In genomic region chr6:88086792-88087191, GRCh38 we compare ENCODE assay signal across 41 cellular contexts. TPM values are rescaled to one million over a fixed set of nuclear protein-coding genes. Genes with fewer than 3 reads are reported as not detected.
"Had no signal": no experiment of that assay in that cellular context is flagged by ENCODE, and none has a peak within 500 bp of the region (broad histone marks: within the 10 kb centered on the region; RNA-seq: fewer than 3 reads in every experiment).

No MANE protein-coding gene starts in this region.

- H3K27me3 Mint-ChIP-seq: activated naive CD8-positive, alpha-beta T cell treated with anti-CD3 and anti-CD28 coated beads for 36 hours had no signal

- FAIRE-seq: astrocyte, bronchial epithelial cell, TTC549 had no signal

- H3K4me3 ChIP-seq: adrenal gland, body of pancreas, cardiac muscle cell had no signal

- H3K27ac ChIP-seq: adrenal gland, body of pancreas, brain microvascular endothelial cell, cardiac muscle cell, VCaP had no signal

- H3K4me3 Mint-ChIP-seq: activated B cell treated with CpG ODN at 0.5 μM for 24 hours; activated CD4-positive, alpha-beta memory T cell treated with anti-CD3 and anti-CD28 coated beads for 36 hours; activated CD4-positive, alpha-beta T cell treated with anti-CD3 and anti-CD28 coated beads, Interleukin-2, amount 10 ng/mL, durations not matched to agents 24 days and 14 days; activated CD8-positive, alpha-beta T cell treated with anti-CD3 and anti-CD28 coated beads for 36 hours; activated naive CD4-positive, alpha-beta T cell treated with anti-CD3 and anti-CD28 coated beads for 36 hours; activated naive CD8-positive, alpha-beta T cell treated with anti-CD3 and anti-CD28 coated beads for 36 hours; activated T-cell treated with anti-CD3 and anti-CD28 coated beads, Interleukin-2, amount 50 U/mL, for 4 hours; activated T-cell treated with anti-CD3 and anti-CD28 coated beads, Interleukin-2, amount 50 U/mL, for 72 hours; activated T-helper 1 cell treated with anti-CD3 and anti-CD28 coated beads, Interleukin-12 subunit alpha, Interleukin-12 subunit beta, Interleukin-2, Interleukin-4 antibody, amounts not matched to agents 30 ng/mL and 10 ng/mL and 1 ng/mL, durations not matched to agents 14 hours and 24 hours and 36 hours; activated T-helper 17 cell treated with anti-CD3 and anti-CD28 coated beads, Interleukin-2, amount 50 U/mL, for 72 hours; central memory CD8-positive, alpha-beta T cell; T-helper 1 cell treated with Interleukin-12 subunit alpha and Interleukin-12 subunit beta and Interleukin-4 antibody, amounts not matched to agents 30 μg/mL and 1 μg/mL, for 36 hours; T-helper 2 cell treated with Interferon-gamma antibody and Interleukin-4, amounts not matched to agents 5 μg/mL and 100 μg/mL, for 36 hours had no signal

- H3K36me3 ChIP-seq: adrenal gland, brain microvascular endothelial cell, cardiac muscle cell had no signal

- H3K4me1 ChIP-seq: adrenal gland, body of pancreas had no signal

- H3K27ac Mint-ChIP-seq: activated B cell treated with CpG ODN at 0.5 μM for 24 hours; activated CD4-positive, alpha-beta memory T cell treated with anti-CD3 and anti-CD28 coated beads for 36 hours; activated CD4-positive, alpha-beta T cell treated with anti-CD3 and anti-CD28 coated beads, Interleukin-2, amount 10 ng/mL, durations not matched to agents 24 days and 14 days; activated CD8-positive, alpha-beta T cell treated with anti-CD3 and anti-CD28 coated beads for 36 hours; activated naive CD4-positive, alpha-beta T cell treated with anti-CD3 and anti-CD28 coated beads for 36 hours; activated naive CD4-positive, alpha-beta T cell treated with anti-CD3 and anti-CD28 coated beads, Interleukin-2, amount 50 U/mL, for 72 hours; activated naive CD8-positive, alpha-beta T cell treated with anti-CD3 and anti-CD28 coated beads for 36 hours; activated T-cell treated with anti-CD3 and anti-CD28 coated beads, Interleukin-2, amount 50 U/mL, for 72 hours; activated T-helper 1 cell treated with anti-CD3 and anti-CD28 coated beads, Interleukin-12 subunit alpha, Interleukin-12 subunit beta, Interleukin-2, Interleukin-4 antibody, amounts not matched to agents 30 ng/mL and 10 ng/mL and 1 ng/mL, durations not matched to agents 14 hours and 24 hours and 36 hours; activated T-helper 17 cell treated with anti-CD3 and anti-CD28 coated beads, Interleukin-2, amount 50 U/mL, for 72 hours; T-helper 1 cell treated with Interleukin-12 subunit alpha and Interleukin-12 subunit beta and Interleukin-4 antibody, amounts not matched to agents 30 μg/mL and 1 μg/mL, for 36 hours; T-helper 2 cell treated with Interferon-gamma antibody and Interleukin-4, amounts not matched to agents 5 μg/mL and 100 μg/mL, for 36 hours had no signal

- H3K4me1 Mint-ChIP-seq: activated B cell treated with CpG ODN at 0.5 μM for 24 hours; activated CD4-positive, alpha-beta T cell treated with anti-CD3 and anti-CD28 coated beads, Interleukin-2, amount 10 ng/mL, durations not matched to agents 24 days and 14 days; activated naive CD8-positive, alpha-beta T cell treated with anti-CD3 and anti-CD28 coated beads for 36 hours; activated T-helper 17 cell treated with anti-CD3 and anti-CD28 coated beads, Interleukin-2, amount 50 U/mL, for 72 hours; central memory CD8-positive, alpha-beta T cell had no signal

- H3K36me3 Mint-ChIP-seq: activated CD4-positive, alpha-beta memory T cell treated with anti-CD3 and anti-CD28 coated beads for 36 hours; activated naive CD4-positive, alpha-beta T cell treated with anti-CD3 and anti-CD28 coated beads, Interleukin-2, amount 50 U/mL, for 72 hours; activated naive CD8-positive, alpha-beta T cell treated with anti-CD3 and anti-CD28 coated beads for 36 hours had no signal

- DNase-seq: activated B cell treated with CpG ODN at 0.5 μM for 24 hours; activated CD4-positive, alpha-beta memory T cell treated with anti-CD3 and anti-CD28 coated beads for 36 hours; activated CD4-positive, alpha-beta T cell treated with anti-CD3 and anti-CD28 coated beads for 4 hours; activated CD4-positive, alpha-beta T cell treated with anti-CD3 and anti-CD28 coated beads, Interleukin-2, amount 10 ng/mL, durations not matched to agents 24 days and 14 days; activated CD4-positive, alpha-beta T cell treated with anti-CD3 and anti-CD28 coated beads, Interleukin-2, amount 50 U/mL, for 1 hour; activated CD4-positive, alpha-beta T cell treated with anti-CD3 and anti-CD28 coated beads, Interleukin-2, amount 50 U/mL, for 4 hours; activated CD4-positive, CD25-positive, alpha-beta regulatory T cell treated with anti-CD3 and anti-CD28 coated beads, Interleukin-2, amount 50 U/mL, for 72 hours; activated CD8-positive, alpha-beta memory T cell treated with anti-CD3 and anti-CD28 coated beads, Interleukin-2, amount 50 U/mL, for 4 hours; activated CD8-positive, alpha-beta T cell treated with anti-CD3 and anti-CD28 coated beads for 36 hours; activated effector memory CD4-positive, alpha-beta T cell treated with anti-CD3 and anti-CD28 coated beads, Interleukin-2, amount 50 U/mL, for 16 hours; activated gamma-delta T cell treated with Interleukin-2 at 50 U/mL for 16 hours; activated naive CD4-positive, alpha-beta T cell; activated naive CD4-positive, alpha-beta T cell treated with anti-CD3 and anti-CD28 coated beads for 36 hours; activated naive CD4-positive, alpha-beta T cell treated with anti-CD3 and anti-CD28 coated beads, Interleukin-2, amount 50 U/mL, for 16 hours; activated naive CD8-positive, alpha-beta T cell treated with anti-CD3 and anti-CD28 coated beads for 36 hours; activated T-cell treated with anti-CD3 and anti-CD28 coated beads for 4 hours; activated T-cell treated with anti-CD3 and anti-CD28 coated beads, Interleukin-2, amount 50 U/mL, for 1 hour; activated T-cell treated with anti-CD3 and anti-CD28 coated beads, Interleukin-2, amount 50 U/mL, for 4 hours; activated T-cell treated with anti-CD3 and anti-CD28 coated beads, Interleukin-2, amount 50 U/mL, for 72 hours; adrenal gland; amniotic stem cell; aorta; body of pancreas; brain microvascular endothelial cell; caudate nucleus; cerebellar nuclear complex; T-helper 1 cell; T-helper 2 cell; T-helper 9 cell had no signal

- H3K27me3 ChIP-seq: adrenal gland, body of pancreas, brain microvascular endothelial cell, cardiac muscle cell had no signal

- H3K9me3 ChIP-seq: adrenal gland, body of pancreas had no signal

- ATAC-seq: activated CD8-positive, alpha-beta T cell treated with anti-CD3 and anti-CD28 coated beads for 36 hours; activated naive CD4-positive, alpha-beta T cell treated with anti-CD3 and anti-CD28 coated beads, Interleukin-2, amount 50 U/mL, for 72 hours; activated T-cell treated with anti-CD3 and anti-CD28 coated beads, Interleukin-2, amount 50 U/mL, for 4 hours; activated T-cell treated with anti-CD3 and anti-CD28 coated beads, Interleukin-2, amount 50 U/mL, for 72 hours; activated T-helper 17 cell treated with anti-CD3 and anti-CD28 coated beads, Interleukin-2, amount 50 U/mL, for 72 hours; body of pancreas had no signal

- H3K9me3 Mint-ChIP-seq: activated CD4-positive, alpha-beta T cell treated with anti-CD3 and anti-CD28 coated beads, Interleukin-2, amount 10 ng/mL, durations not matched to agents 24 days and 14 days; activated naive CD4-positive, alpha-beta T cell treated with anti-CD3 and anti-CD28 coated beads for 36 hours; activated T-cell treated with anti-CD3 and anti-CD28 coated beads, Interleukin-2, amount 50 U/mL, for 4 hours; activated T-helper 1 cell treated with anti-CD3 and anti-CD28 coated beads, Interleukin-12 subunit alpha, Interleukin-12 subunit beta, Interleukin-2, Interleukin-4 antibody, amounts not matched to agents 30 ng/mL and 10 ng/mL and 1 ng/mL, durations not matched to agents 14 hours and 24 hours and 36 hours; central memory CD8-positive, alpha-beta T cell; T-helper 1 cell treated with Interleukin-12 subunit alpha and Interleukin-12 subunit beta and Interleukin-4 antibody, amounts not matched to agents 30 μg/mL and 1 μg/mL, for 36 hours; T-helper 2 cell treated with Interferon-gamma antibody and Interleukin-4, amounts not matched to agents 5 μg/mL and 100 μg/mL, for 36 hours had no signal

RNA-seq across cellular contexts. Expression of gene SPACA1, which starts 39.2 kb away (rescaled TPM):
- total RNA-seq: activated B cell treated with CpG ODN at 0.5 μM for 24 hours; activated CD4-positive, alpha-beta memory T cell treated with anti-CD3 and anti-CD28 coated beads for 36 hours; activated CD4-positive, alpha-beta T cell treated with anti-CD3 and anti-CD28 coated beads, Interleukin-2, amount 10 ng/mL, durations not matched to agents 24 days and 14 days; activated CD8-positive, alpha-beta memory T cell treated with anti-CD3 and anti-CD28 coated beads for 36 hours; activated CD8-positive, alpha-beta T cell treated with anti-CD3 and anti-CD28 coated beads for 36 hours; activated naive CD4-positive, alpha-beta T cell treated with anti-CD3 and anti-CD28 coated beads for 36 hours; activated naive CD4-positive, alpha-beta T cell treated with anti-CD3 and anti-CD28 coated beads, Interleukin-2, amount 50 U/mL, for 72 hours; activated naive CD8-positive, alpha-beta T cell treated with anti-CD3 and anti-CD28 coated beads for 36 hours; activated T-cell treated with anti-CD3 and anti-CD28 coated beads, Interleukin-2, amount 50 U/mL, for 4 hours; activated T-cell treated with anti-CD3 and anti-CD28 coated beads, Interleukin-2, amount 50 U/mL, for 72 hours; activated T-helper 1 cell treated with anti-CD3 and anti-CD28 coated beads, Interleukin-12 subunit alpha, Interleukin-12 subunit beta, Interleukin-2, Interleukin-4 antibody, amounts not matched to agents 30 ng/mL and 10 ng/mL and 1 ng/mL, durations not matched to agents 14 hours and 24 hours and 36 hours; activated T-helper 17 cell treated with anti-CD3 and anti-CD28 coated beads, Interleukin-2, amount 50 U/mL, for 72 hours; adrenal gland; aorta; astrocyte; body of pancreas; bronchial epithelial cell; cardiac muscle cell had no signal
- polyA plus RNA-seq: adrenal gland, aorta, cardiac muscle cell had no signal
